Comparison of ENCODE assay signal across 19 cellular contexts in the genomic region with DNA sequence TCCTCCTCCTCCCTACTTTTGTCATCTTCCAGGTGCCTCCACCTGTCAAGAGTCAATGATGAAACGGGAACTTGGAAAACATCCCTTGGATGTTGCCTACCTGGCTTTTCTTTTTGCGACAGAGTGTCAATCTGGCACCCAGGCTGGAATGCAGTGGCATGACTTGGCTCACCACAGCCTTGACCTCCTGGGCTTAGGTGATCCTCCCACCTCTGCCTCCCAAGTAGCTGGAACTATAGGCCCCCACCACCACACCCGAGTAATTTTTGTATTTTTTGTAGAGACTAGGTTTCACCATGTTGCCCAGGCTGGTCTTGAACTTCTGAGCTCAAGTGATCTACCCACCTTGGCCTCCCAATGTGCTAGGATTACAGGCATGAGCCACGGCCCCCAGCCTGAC. TPM values are rescaled to one million over a fixed set of nuclear protein-coding genes. Genes with fewer than 3 reads are reported as not detected.
A peak's percentile ranks its signal among the peaks of the same experiment; 100 is the strongest.
DNase-seq lines count a peak whose midpoint lies in the region; ATAC-seq, FAIRE-seq and TF ChIP-seq lines count a peak whose summit lies in the region.
"Had no signal": no experiment of that assay in that cellular context is flagged by ENCODE, and none has a peak within 500 bp of the region (broad histone marks: within the 10 kb centered on the region; RNA-seq: fewer than 3 reads in every experiment).

No MANE protein-coding gene starts in this region.

- no peaks in the 10 kb centered on the region for H3K27me3 ChIP-seq in CD8-positive, alpha-beta T cell (ENCODE audit: insufficient read depth, low read length)
- H3K27me3 ChIP-seq in Karpas-422 (ENCODE audit: low read length) (no peaks in the 10 kb centered on the region), GM12878 (replicated peaks in 1 of 2; ENCODE audit: control insufficient read depth in 2 of 2, insufficient read depth in 2 of 2, low read length in 1 of 2) (no peaks in the 10 kb centered on the region)

- H3K4me3 ChIP-seq in CD8-positive, alpha-beta T cell (ENCODE audit: low read depth, low read length): no peak overlapping the region
- H3K4me3 ChIP-seq in Karpas-422 (ENCODE audit: low read length) (no peak overlapping the region), GM12878 (no peak overlapping the region)

- CTCF ChIA-PET in CD8-positive, alpha-beta T cell (lab: Charles Lee): no interaction called here
- CTCF ChIA-PET in GM12878 (lab: Yijun Ruan, JAX): interaction anchor here (1.7 to 3.8 kb wide), 3 partner anchors 10 to 27 kb away, joined by 5 to 18 read pairs (median 9); no protein-coding TSS in a partner anchor

- no peak for DNase-seq in CD8-positive, alpha-beta T cell
- DNase-seq in Karpas-422 (no peak), GM12878 (ENCODE audit: low read depth, low spot score) (no peak), putamen (ENCODE audit: low spot score) (no peak), ACHN (no peak), dermis blood vessel endothelial cell (no peak)
- DNase-seq: CD4-positive, CD25-positive, alpha-beta regulatory T cell; DMS153; GOT3; Kasumi-1; NCI-H1694; NCI-H2081; NCI-H2171; NCI-H345; NCI-H524; NCI-H774 had no signal

- 98% methylated on average over 4 of the region's 4 CpGs for WGBS in GM12878 (ENCODE audit: insufficient coverage, insufficient replicate concordance, low lambda C conversion rate, missing lambda C conversion rate)

- POLR2A ChIA-PET in CD8-positive, alpha-beta T cell (lab: Charles Lee): interaction anchor here (0.6 kb wide), 1 partner anchor 271 kb away, joined by 5 read pairs; no protein-coding TSS in a partner anchor
- POLR2A ChIA-PET in GM12878 (lab: Charles Lee): no interaction called here

- intact Hi-C loops in CD8-positive, alpha-beta T cell (cut with DNase I, micrococcal nuclease): no loop called here
- intact Hi-C loops in GM12878 (cut with micrococcal nuclease; ENCODE audit: unreplicated experiment): no loop called here

- RAD21 ChIA-PET in GM12878 (lab: Charles Lee; ENCODE audit: unreplicated experiment): interaction anchor here (1.3 kb wide), 1 partner anchor 237 kb away, joined by 3 read pairs; no protein-coding TSS in a partner anchor

- H3K4me1 Mint-ChIP-seq in CD8-positive, alpha-beta T cell (ENCODE audit: low read depth): no peaks in the 10 kb centered on the region
- peaks cover 13% of the 10 kb centered on the region for H3K4me1 Mint-ChIP-seq in nephron

- no peak for ATAC-seq in CD8-positive, alpha-beta T cell
- no peak for ATAC-seq in GM12878
- no peak for ATAC-seq in GM18870 (IDR thresholded peaks at IDR 0.05; ENCODE audit: unreplicated experiment)
- ATAC-seq: Panc1 had no signal

- no peaks in the 10 kb centered on the region for H3K9me3 ChIP-seq in CD8-positive, alpha-beta T cell (ENCODE audit: low read length)
- H3K9me3 ChIP-seq in Karpas-422 (ENCODE audit: low read length) (no peaks in the 10 kb centered on the region), GM12878 (replicated peaks; ENCODE audit: control insufficient read depth, insufficient read depth, low read length) (no peaks in the 10 kb centered on the region)

- H4K20me1 ChIP-seq in Karpas-422 (ENCODE audit: insufficient read depth, low read depth, low read length): no peaks in the 10 kb centered on the region
- no peaks in the 10 kb centered on the region for H4K20me1 ChIP-seq in GM12878 (ENCODE audit: control insufficient read depth, insufficient read depth)

- H3K4me1 ChIP-seq in CD8-positive, alpha-beta T cell (ENCODE audit: insufficient read depth, low read length): no peaks in the 10 kb centered on the region
- H3K4me1 ChIP-seq in Karpas-422 (ENCODE audit: low read length): peaks cover 59% of the 10 kb centered on the region
- no peaks in the 10 kb centered on the region for H3K4me1 ChIP-seq in GM12878 (ENCODE audit: control insufficient read depth, insufficient read depth, low read length)

- SMC1A ChIA-PET in GM12878 (lab: Charles Lee; ENCODE audit: uncharacterized antibody, unreplicated experiment): interaction anchor here (0.6 to 1.8 kb wide), 4 partner anchors 9 to 217 kb away, joined by 3 to 4 read pairs (median 4); no protein-coding TSS in a partner anchor

- H3K27me3 Mint-ChIP-seq in CD8-positive, alpha-beta T cell (ENCODE audit: low read depth): no peaks in the 10 kb centered on the region
- H3K27me3 Mint-ChIP-seq in nephron (ENCODE audit: low read depth): no peaks in the 10 kb centered on the region
- H3K27me3 Mint-ChIP-seq: CD4-positive, CD25-positive, alpha-beta regulatory T cell had no signal

- in situ Hi-C loops in GM12878 (cut with MboI): no loop called here
- in situ Hi-C loops in ACHN (cut with HindIII; ENCODE audit: low pct_ligation_motif_present, low pct_unique_long_range_greater_than_20kb, low sequenced_read_pairs): no loop called here

- H2AFZ ChIP-seq in Karpas-422 (ENCODE audit: low read length) (no peak overlapping the region), GM12878 (ENCODE audit: control insufficient read depth, low read depth, low read length) (no peak overlapping the region)

- H3K9me3 Mint-ChIP-seq in CD8-positive, alpha-beta T cell: no peaks in the 10 kb centered on the region
- H3K9me3 Mint-ChIP-seq in nephron: no peaks in the 10 kb centered on the region

- BruUV-seq in GM12878 (replicated peaks; lab: Mats Ljungman, UMichigan): no TSS peak

- H3K36me3 Mint-ChIP-seq in CD8-positive, alpha-beta T cell: peaks cover 32% of the 10 kb centered on the region
- H3K36me3 Mint-ChIP-seq in nephron (ENCODE audit: low read depth): peaks cover 65% of the 10 kb centered on the region

- H3K9ac ChIP-seq in Karpas-422 (ENCODE audit: low read length): no peak overlapping the region
- no peak overlapping the region for H3K9ac ChIP-seq in GM12878 (ENCODE audit: control insufficient read depth, insufficient read depth, low read length)

- H3K27ac Mint-ChIP-seq in CD8-positive, alpha-beta T cell: peak overlapping the region; percentile 62
- H3K27ac Mint-ChIP-seq in nephron: peak overlapping the region; percentile 45 to 74 (median 64)

- no peaks in the 10 kb centered on the region for H3K9me2 ChIP-seq in Karpas-422 (replicated peaks; ENCODE audit: insufficient read depth, low read length)

- peak; percentile 19; the same call in 1 of the 2 replicates for TF ChIP-seq POLR2A in GM12878 (IDR thresholded peaks at IDR 0.05; ENCODE audit: low read depth, low read length)

- TF ChIP-seq RAD21 in GM12878 (IDR thresholded peaks at IDR 0.05; ENCODE audit: insufficient read depth, low read depth, low read length): no peak

- no peak for TF ChIP-seq EP300 in GM12878 (IDR thresholded peaks at IDR 0.05; ENCODE audit: borderline replicate concordance in 1 of 2, control insufficient read depth in 1 of 2, low read depth in 2 of 2, low read length in 2 of 2)

- no peak overlapping the region for H3K4me3 Mint-ChIP-seq in CD8-positive, alpha-beta T cell
- H3K4me3 Mint-ChIP-seq in nephron: no peak overlapping the region
- H3K4me3 Mint-ChIP-seq: CD4-positive, CD25-positive, alpha-beta regulatory T cell had no signal

- no peak for FAIRE-seq in GM12878 (lab: Jason Lieb, UNC)

- H3K36me3 ChIP-seq in CD8-positive, alpha-beta T cell (ENCODE audit: insufficient read depth, low read length): peaks cover 3% of the 10 kb centered on the region
- H3K36me3 ChIP-seq in Karpas-422 (ENCODE audit: insufficient read depth, low read length) (peaks cover 39% of the 10 kb centered on the region), GM12878 (ENCODE audit: control insufficient read depth in 2 of 2, insufficient read depth in 2 of 2, low read length in 1 of 2) (0 out of 4 replicates have a peak, but pooled peaks cover 0 to 5% of the 10 kb centered on the region in 2 experiments)

- H3K27ac ChIP-seq in CD8-positive, alpha-beta T cell (ENCODE audit: low read depth, low read length): no peak overlapping the region
- peak overlapping the region; percentile 4; the same call in 1 of the 2 replicates for H3K27ac ChIP-seq in Karpas-422 (ENCODE audit: low read length)
- no peak overlapping the region for H3K27ac ChIP-seq in GM12878 (ENCODE audit: control insufficient read depth, insufficient read depth)

- TF ChIP-seq CTCF in CD8-positive, alpha-beta T cell (IDR thresholded peaks at IDR 0.05): no peak
- no peak for TF ChIP-seq CTCF in GM12878 (IDR thresholded peaks at IDR 0.05 in 2 of 3, conservative IDR thresholded peaks at IDR 0.05 in 1 of 3; ENCODE audit: control insufficient read depth in 2 of 3, extremely low read depth in 1 of 3, insufficient read depth in 1 of 3, low read depth in 3 of 3, low read length in 3 of 3)
- TF ChIP-seq CTCF in nephron (IDR thresholded peaks at IDR 0.05; ENCODE audit: unreplicated experiment in 3 of 3): no peak

- H3K79me2 ChIP-seq in Karpas-422 (ENCODE audit: low read length): peaks cover 15% of the 10 kb centered on the region
- no peaks in the 10 kb centered on the region for H3K79me2 ChIP-seq in GM12878 (ENCODE audit: control insufficient read depth, insufficient read depth, low read length)

- H3K4me2 ChIP-seq in Karpas-422 (ENCODE audit: low read depth, low read length, poor library complexity, severe bottlenecking): no peak overlapping the region
- H3K4me2 ChIP-seq in GM12878 (ENCODE audit: control insufficient read depth, insufficient read depth): no peak overlapping the region

RNA-seq across cellular contexts. Expression of a gene that starts 42.8 kb away (rescaled TPM):
- total RNA-seq in CD8-positive, alpha-beta T cell: 1 to 10 TPM; 2.9 to 3.7 TPM
- total RNA-seq in Karpas-422 (2014; rRNA removed; shearing (Covaris generic); ENCODE audit: low replicate concordance): 67.6 and 94.6 TPM in 2 replicates
- 1.5 and 1.7 TPM in 2 replicates for total RNA-seq in GM12878 (2013; cell fraction: nucleolus; rRNA removed)
- total RNA-seq in GM12878 (2014; rRNA removed) (35.6 and 35.9 TPM in 2 replicates), GM12878 (2014; rRNA removed; fragmentation: Illumina TruSeq; extraction: Trizol) (36.3 and 36.4 TPM in 2 replicates), GM12878 (2021) (21.7 and 24.6 TPM in 2 replicates), dermis blood vessel endothelial cell (7.7 and 11.2 TPM in 2 replicates)
- polyA plus RNA-seq in GM12878 (2011; ENCODE audit: low read depth): 32.9 TPM
- polyA plus RNA-seq in GM12878 (2011; rRNA removed) (1.2 and 2.2 TPM in 2 replicates), GM12878 (2014; fragmentation: Illumina TruSeq; extraction: Trizol) (41.9 and 44.1 TPM in 2 replicates), GM12878 (2014; fragmentation: Nextera tagmentation; extraction: Ambion mirVana) (10 to 100 TPM in 1 of 2 experiments, 1 to 10 TPM in 1; 8.8 to 14.4 TPM), GM12878 (2014; rRNA removed) (25.9 and 28.2 TPM in 2 replicates), GM12878 (2016; fragmentation: Nextera tagmentation; extraction: Ambion mirVana) (10 to 100 TPM; 53.9 to 57.7 TPM)
- 0.30 and 0.42 TPM in 2 replicates for polyA plus RNA-seq in GM12878 (2011; cell fraction: cytosol; rRNA removed)
- polyA plus RNA-seq in GM12878 (2011; cell fraction: nucleus; rRNA removed): 0.44 and 0.49 TPM in 2 replicates
- 80.9 and 93.7 TPM in 2 replicates for polyA plus RNA-seq in GM12878 (2012)
- polyA minus RNA-seq in GM12878 (2011; rRNA and poly(A)+ RNA removed): 0.41 and 0.80 TPM in 2 replicates
- 0.73 and 1.6 TPM in 2 replicates for polyA minus RNA-seq in GM12878 (2011; cell fraction: cytosol; rRNA and poly(A)+ RNA removed)
- polyA minus RNA-seq in GM12878 (2011; cell fraction: nucleus; rRNA and poly(A)+ RNA removed): 0.36 and 0.86 TPM in 2 replicates
